In the genomic region with DNA sequence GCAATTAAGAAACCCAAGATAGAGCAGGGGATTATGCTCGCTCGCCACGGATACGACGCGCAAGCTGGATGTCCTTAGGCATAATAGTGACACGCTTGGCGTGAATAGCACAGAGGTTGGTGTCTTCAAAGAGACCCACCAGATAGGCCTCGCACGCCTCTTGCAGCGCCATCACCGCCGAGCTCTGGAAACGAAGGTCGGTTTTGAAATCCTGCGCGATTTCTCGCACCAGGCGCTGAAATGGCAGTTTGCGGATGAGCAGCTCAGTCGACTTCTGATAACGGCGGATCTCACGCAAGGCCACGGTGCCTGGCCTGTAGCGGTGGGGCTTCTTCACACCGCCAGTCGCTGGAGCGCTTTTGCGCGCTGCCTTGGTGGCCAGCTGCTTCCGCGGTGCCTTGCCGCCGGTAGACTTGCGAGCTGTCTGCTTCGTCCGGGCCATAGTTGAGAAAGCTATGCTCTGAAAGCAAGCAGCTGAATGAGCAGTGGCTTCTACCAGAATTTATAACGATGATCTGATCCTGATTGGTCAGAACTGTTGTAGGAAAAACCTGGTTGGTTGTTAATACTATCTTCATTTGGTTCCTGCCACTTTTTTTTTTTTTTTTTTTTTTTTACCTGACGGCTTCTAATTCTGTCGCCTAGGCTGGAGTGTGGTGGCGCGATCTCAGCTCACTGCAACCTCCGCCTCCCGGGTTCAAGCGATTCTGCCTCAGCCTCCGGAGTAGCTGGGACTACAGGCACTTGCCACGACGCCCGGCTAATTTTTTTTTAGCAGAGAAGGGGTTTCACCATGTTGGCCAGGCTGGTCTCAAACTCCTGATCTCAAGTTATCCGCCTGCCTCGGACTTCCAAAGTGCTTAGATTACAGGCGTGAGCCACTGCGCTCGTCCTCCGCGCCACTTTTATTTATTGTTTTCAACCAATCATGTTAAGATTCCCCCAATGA, we compare ENCODE assay signal across 8 cellular contexts. TPM values are rescaled to one million over a fixed set of nuclear protein-coding genes. Genes with fewer than 3 reads are reported as not detected.
DNase-seq lines count a peak whose midpoint lies in the region; ATAC-seq lines count a peak whose summit lies in the region.

No MANE protein-coding gene starts in this region.

- peak overlapping the region; percentile 98 for H3K4me3 ChIP-seq in SK-N-MC
- H3K4me3 ChIP-seq in skeletal muscle cell (ENCODE audit: low read depth, low read length), result peak overlapping the region; percentile 48

- no peaks in the 10 kb centered on the region for H3K9me3 ChIP-seq in SK-N-MC (ENCODE audit: low read depth, low read length)

- H3K36me3 Mint-ChIP-seq in activated naive CD8-positive, alpha-beta T cell treated with anti-CD3 and anti-CD28 coated beads for 36 hours, result peaks cover 10% of the 10 kb centered on the region

- H3K27ac ChIP-seq in SK-N-MC, result peak overlapping the region; percentile 89

- H3K4me1 Mint-ChIP-seq in activated naive CD8-positive, alpha-beta T cell treated with anti-CD3 and anti-CD28 coated beads for 36 hours, result peaks cover 40% of the 10 kb centered on the region

- H3K9ac ChIP-seq in SK-N-MC (ENCODE audit: insufficient read length), result peak overlapping the region; percentile 76

- ATAC-seq in GM19463 (IDR thresholded peaks at IDR 0.05; ENCODE audit: unreplicated experiment) (peak; percentile 39), HG03521 (IDR thresholded peaks at IDR 0.05; ENCODE audit: unreplicated experiment) (peak; percentile 42), left ventricle myocardium superior (no peak)

- DNase-seq in COR-L47 (lab: John Stamatoyannopoulos, UW) (peak; percentile 22), SK-N-MC (ENCODE audit: low read depth, low spot score) (peak; percentile 95), left ventricle myocardium superior (peak; percentile 59), skeletal muscle cell (ENCODE audit: low read depth) (peak; percentile 89)
- peak; percentile 85 for DNase-seq in activated naive CD8-positive, alpha-beta T cell treated with anti-CD3 and anti-CD28 coated beads for 36 hours
- DNase-seq in NK-92 treated with Interleukin-12 subunit alpha and Interleukin-12 subunit beta, amount 100 ng/mL, for 24 hours (lab: John Stamatoyannopoulos, UW), result no peak

- H3K27me3 Mint-ChIP-seq in activated naive CD8-positive, alpha-beta T cell treated with anti-CD3 and anti-CD28 coated beads for 36 hours, result peaks cover 9% of the 10 kb centered on the region

- H3K4me3 Mint-ChIP-seq in activated naive CD8-positive, alpha-beta T cell treated with anti-CD3 and anti-CD28 coated beads for 36 hours, result peak overlapping the region; percentile 73

- intact Hi-C loops in left ventricle myocardium superior (cut with micrococcal nuclease), result no loop called here

- H3K36me3 ChIP-seq in SK-N-MC (ENCODE audit: insufficient read depth, low read length), result no peaks in the 10 kb centered on the region

- no peaks in the 10 kb centered on the region for H3K9me3 Mint-ChIP-seq in activated naive CD8-positive, alpha-beta T cell treated with anti-CD3 and anti-CD28 coated beads for 36 hours

- peak overlapping the region; percentile 87 for H3K27ac Mint-ChIP-seq in activated naive CD8-positive, alpha-beta T cell treated with anti-CD3 and anti-CD28 coated beads for 36 hours

RNA-seq across cellular contexts. Expression of a gene that starts 21.6 kb away (rescaled TPM):
- not detected for total RNA-seq in activated naive CD8-positive, alpha-beta T cell treated with anti-CD3 and anti-CD28 coated beads for 36 hours
- total RNA-seq in left ventricle myocardium superior, result not detected
